Comparison of ENCODE assay signal across 1 cellular context in the genomic region with DNA sequence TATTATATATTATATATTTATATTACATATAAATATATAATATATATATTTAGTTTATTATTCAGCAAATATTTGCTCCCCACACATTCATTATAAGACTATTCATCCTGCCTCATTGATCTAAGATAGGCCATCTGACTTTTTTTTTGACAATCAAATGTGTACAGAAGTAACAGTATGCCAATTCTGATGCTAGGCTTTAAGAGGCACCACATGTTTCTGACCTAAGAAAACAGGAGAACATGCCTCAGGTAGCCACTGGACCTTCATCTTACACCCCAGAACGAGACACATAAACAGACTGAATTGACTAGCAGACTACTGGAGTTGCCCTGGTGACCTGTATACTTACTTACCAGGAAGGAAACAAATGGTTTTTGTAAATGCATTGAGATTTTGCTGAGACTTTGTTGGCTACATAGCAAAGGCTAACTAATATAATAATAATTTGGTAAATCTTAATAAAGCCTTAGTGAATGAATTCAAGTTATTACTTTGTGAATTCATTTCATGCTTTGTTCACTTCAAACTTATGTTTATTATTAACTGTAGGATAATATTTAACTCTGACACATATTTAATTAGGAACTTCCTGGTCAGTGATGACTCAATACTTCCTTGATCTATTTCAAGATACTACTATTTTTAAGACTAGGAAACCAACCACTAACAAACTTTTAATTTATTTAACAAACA.
TF ChIP-seq lines count a peak whose summit lies in the region.

No MANE protein-coding gene starts in this region.

TF ChIP-seq in WTC11, 78 proteins besides CTCF, POLR2A, EP300 and RAD21 (continued from another document):
- TF ChIP-seq, protein P1, sequence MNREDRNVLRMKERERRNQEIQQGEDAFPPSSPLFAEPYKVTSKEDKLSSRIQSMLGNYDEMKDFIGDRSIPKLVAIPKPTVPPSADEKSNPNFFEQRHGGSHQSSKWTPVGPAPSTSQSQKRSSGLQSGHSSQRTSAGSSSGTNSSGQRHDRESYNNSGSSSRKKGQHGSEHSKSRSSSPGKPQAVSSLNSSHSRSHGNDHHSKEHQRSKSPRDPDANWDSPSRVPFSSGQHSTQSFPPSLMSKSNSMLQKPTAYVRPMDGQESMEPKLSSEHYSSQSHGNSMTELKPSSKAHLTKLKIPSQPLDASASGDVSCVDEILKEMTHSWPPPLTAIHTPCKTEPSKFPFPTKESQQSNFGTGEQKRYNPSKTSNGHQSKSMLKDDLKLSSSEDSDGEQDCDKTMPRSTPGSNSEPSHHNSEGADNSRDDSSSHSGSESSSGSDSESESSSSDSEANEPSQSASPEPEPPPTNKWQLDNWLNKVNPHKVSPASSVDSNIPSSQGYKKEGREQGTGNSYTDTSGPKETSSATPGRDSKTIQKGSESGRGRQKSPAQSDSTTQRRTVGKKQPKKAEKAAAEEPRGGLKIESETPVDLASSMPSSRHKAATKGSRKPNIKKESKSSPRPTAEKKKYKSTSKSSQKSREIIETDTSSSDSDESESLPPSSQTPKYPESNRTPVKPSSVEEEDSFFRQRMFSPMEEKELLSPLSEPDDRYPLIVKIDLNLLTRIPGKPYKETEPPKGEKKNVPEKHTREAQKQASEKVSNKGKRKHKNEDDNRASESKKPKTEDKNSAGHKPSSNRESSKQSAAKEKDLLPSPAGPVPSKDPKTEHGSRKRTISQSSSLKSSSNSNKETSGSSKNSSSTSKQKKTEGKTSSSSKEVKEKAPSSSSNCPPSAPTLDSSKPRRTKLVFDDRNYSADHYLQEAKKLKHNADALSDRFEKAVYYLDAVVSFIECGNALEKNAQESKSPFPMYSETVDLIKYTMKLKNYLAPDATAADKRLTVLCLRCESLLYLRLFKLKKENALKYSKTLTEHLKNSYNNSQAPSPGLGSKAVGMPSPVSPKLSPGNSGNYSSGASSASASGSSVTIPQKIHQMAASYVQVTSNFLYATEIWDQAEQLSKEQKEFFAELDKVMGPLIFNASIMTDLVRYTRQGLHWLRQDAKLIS (CRISPR knock-in tag; IDR thresholded peaks at IDR 0.05; ENCODE audit: borderline replicate concordance) = no peak
